In the genomic region with DNA sequence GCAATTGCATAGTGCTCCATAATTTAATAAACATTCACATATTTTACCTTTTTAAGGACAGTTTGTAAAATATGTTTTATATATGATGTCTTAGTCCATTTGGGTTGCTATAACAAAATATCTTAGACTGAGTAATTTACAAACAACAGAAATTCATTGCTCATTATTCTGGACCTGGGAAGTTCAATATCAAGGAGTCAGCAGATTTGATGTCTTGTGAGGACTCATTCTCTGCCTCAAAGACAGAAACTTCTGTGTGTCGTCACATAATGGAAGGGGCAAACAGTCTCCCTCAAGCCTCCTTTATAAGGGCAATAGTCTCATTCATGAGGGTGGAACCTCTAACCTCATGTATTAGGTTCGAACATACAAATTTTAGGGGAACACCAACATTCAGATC, we compare ENCODE assay signal across 28 cellular contexts.
"Had no signal": no experiment of that assay in that cellular context is flagged by ENCODE, and none has a peak within 500 bp of the region (broad histone marks: within the 10 kb centered on the region; RNA-seq: fewer than 3 reads in every experiment).

No MANE protein-coding gene starts in this region.

- DNase-seq: colonic mucosa; cortex of kidney; dermis blood vessel endothelial cell; dorsolateral prefrontal cortex; effector CD4-positive, alpha-beta T cell; effector CD8-positive, alpha-beta T cell; effector memory CD4-positive, alpha-beta T cell; effector memory CD8-positive, alpha-beta T cell; endodermal cell; erythroblast; esophagus squamous epithelium; foreskin fibroblast; foreskin keratinocyte; foreskin melanocyte; gastrocnemius medialis; glutamatergic neuron; head of caudate nucleus; heart left ventricle; heart right ventricle had no signal

- H3K4me3 ChIP-seq: colonic mucosa, coronary artery, dorsolateral prefrontal cortex, esophagus muscularis mucosa, esophagus squamous epithelium, gastrocnemius medialis, gastroesophageal sphincter, heart left ventricle, heart right ventricle, hepatocyte had no signal

- H3K27ac ChIP-seq: colonic mucosa, coronary artery, dorsolateral prefrontal cortex, epithelial cell of prostate, esophagus muscularis mucosa, esophagus squamous epithelium, foreskin keratinocyte, gastrocnemius medialis, gastroesophageal sphincter, heart left ventricle, heart right ventricle, hepatocyte had no signal

- H3K36me3 ChIP-seq: colonic mucosa, esophagus muscularis mucosa, esophagus squamous epithelium, gastrocnemius medialis, gastroesophageal sphincter, heart left ventricle, heart right ventricle had no signal

- H3K9me3 ChIP-seq: colonic mucosa, esophagus muscularis mucosa, esophagus squamous epithelium, gastrocnemius medialis, gastroesophageal sphincter had no signal

- ATAC-seq: effector memory CD8-positive, alpha-beta T cell; esophagus mucosa; foreskin keratinocyte; gastrocnemius medialis; gastroesophageal sphincter; heart left ventricle; heart right ventricle had no signal

- FAIRE-seq: endometrium, endothelial cell of umbilical vein, frontal cortex had no signal

- H3K79me2 ChIP-seq: hepatocyte had no signal

- H3K27me3 ChIP-seq: colonic mucosa, dorsolateral prefrontal cortex, esophagus muscularis mucosa, esophagus squamous epithelium, foreskin keratinocyte, gastrocnemius medialis, gastroesophageal sphincter, heart left ventricle, heart right ventricle, hepatocyte had no signal

- H2AFZ ChIP-seq: hepatocyte had no signal

- H3K4me1 ChIP-seq: colonic mucosa, esophagus muscularis mucosa, esophagus squamous epithelium, foreskin keratinocyte, gastrocnemius medialis, gastroesophageal sphincter, heart left ventricle, heart right ventricle had no signal

- H3K4me2 ChIP-seq: hepatocyte had no signal
